Comparison of ENCODE assay signal across 8 cellular contexts in the genomic region with DNA sequence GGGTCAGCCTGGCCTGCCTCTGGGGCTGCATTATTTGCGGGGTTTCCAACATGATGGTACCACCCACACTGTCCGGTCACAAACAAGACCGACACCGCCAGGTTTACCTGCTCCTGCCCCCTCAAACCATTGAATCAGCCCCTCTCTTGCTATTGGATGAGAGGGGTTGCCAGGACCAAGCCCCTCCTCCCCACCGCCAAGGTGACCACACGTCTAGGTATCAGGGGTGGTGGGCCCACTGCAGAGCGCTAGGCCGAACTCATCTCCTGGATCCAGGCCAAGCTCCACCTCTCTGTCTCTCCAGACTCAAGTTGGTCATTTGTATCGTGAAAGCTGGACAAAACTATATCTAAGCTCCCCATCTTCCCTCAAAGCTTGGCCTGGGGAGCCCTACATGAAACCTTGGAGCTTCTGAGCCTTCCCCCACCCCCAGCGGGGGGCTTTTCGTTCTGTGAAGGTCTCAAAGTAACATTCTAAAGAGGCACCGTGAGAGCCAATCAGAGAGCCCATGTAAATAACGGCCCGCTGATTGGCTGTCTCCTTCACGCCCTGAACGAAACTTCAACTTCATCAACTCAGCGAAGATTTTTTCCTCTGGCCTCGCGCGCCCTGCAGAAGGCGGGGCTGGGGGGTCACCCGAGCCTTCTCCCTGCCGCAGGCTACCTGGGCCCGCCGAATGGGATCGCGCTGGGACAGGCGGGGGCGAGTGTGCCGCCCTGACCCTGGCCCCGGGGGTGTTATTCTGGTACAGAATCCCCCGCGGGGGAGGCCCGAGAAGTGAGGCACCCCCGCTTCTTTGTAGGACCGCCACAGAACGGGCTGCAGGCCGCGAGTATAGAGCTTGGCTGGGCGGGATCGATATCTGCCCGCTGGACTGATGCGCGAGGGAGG. TPM values are rescaled to one million over a fixed set of nuclear protein-coding genes. Genes with fewer than 3 reads are reported as not detected.
DNase-seq lines count a peak whose midpoint lies in the region; ATAC-seq and TF ChIP-seq lines count a peak whose summit lies in the region.

No MANE protein-coding gene starts in this region.

- peak overlapping the region; percentile 23; the same call in 1 of the 2 replicates for H3K9ac ChIP-seq in iPS-20b (ENCODE audit: low read depth, low read length)

- TF ChIP-seq CTCF in sigmoid colon (IDR thresholded peaks at IDR 0.05): no peak

- H3K4me3 ChIP-seq in iPS-20b (ENCODE audit: low read length): peak overlapping the region; percentile 53
- peak overlapping the region; percentile 7 to 52 (median 44) for H3K4me3 ChIP-seq in sigmoid colon

- no peaks in the 10 kb centered on the region for H3K36me3 ChIP-seq in iPS-20b (ENCODE audit: insufficient read depth, low read depth, low read length)
- H3K36me3 ChIP-seq in sigmoid colon: no peaks in the 10 kb centered on the region

- TF ChIP-seq POLR2A in sigmoid colon (IDR thresholded peaks at IDR 0.05): no peak

- H3K27ac ChIP-seq in iPS-20b (ENCODE audit: low read length): no peak overlapping the region
- H3K27ac ChIP-seq in sigmoid colon: peak overlapping the region; percentile 33 to 66 (median 61)

- intact Hi-C loops in Right ventricle myocardium inferior (cut with DNase I) (no loop called here), cardiac septum (cut with DNase I) (no loop called here), sigmoid colon (cut with DNase I) (loop anchor here (5.0 kb wide), 1 partner anchor 34 kb away; no protein-coding TSS in a partner anchor)

- no peaks in the 10 kb centered on the region for H3K9me3 ChIP-seq in iPS-20b (ENCODE audit: insufficient read depth, low read depth, low read length)
- H3K9me3 ChIP-seq in sigmoid colon: no peaks in the 10 kb centered on the region

- H3K4me1 ChIP-seq in iPS-20b (ENCODE audit: insufficient read depth, low read length) (peaks cover 25% of the 10 kb centered on the region), sigmoid colon (peaks cover 0 to 36% (median 34%) of the 10 kb centered on the region in 4 donors)

- TF ChIP-seq EP300 in Ishikawa (IDR thresholded peaks at IDR 0.05; ENCODE audit: borderline replicate concordance) (peak; percentile 56; the same call in 1 of the 2 replicates), sigmoid colon (IDR thresholded peaks at IDR 0.05) (no peak)

- DNase-seq in Right ventricle myocardium inferior (ENCODE audit: missing footprints) (no peak), cardiac septum (ENCODE audit: low spot score) (no peak), T1000 (lab: John Stamatoyannopoulos, UW) (peak; percentile 78), T47D (ENCODE audit: low read depth in 1 of 2, low spot score in 1 of 2) (peak; percentile 87 to 89), sigmoid colon (peak; percentile 87), NCI-H187 treated with DMSO at 0.1 percent for 48 hours (lab: John Stamatoyannopoulos, UW) (no peak)

- peak; percentile 66 for ATAC-seq in Right ventricle myocardium inferior

- in situ Hi-C loops in T47D (cut with HindIII; ENCODE audit: low pct_unique_long_range_greater_than_20kb, low sequenced_read_pairs): no loop called here

- TF ChIP-seq RAD21 in Ishikawa (IDR thresholded peaks at IDR 0.05; ENCODE audit: low read depth): no peak; the same call in 1 of the 2 replicates

- WGBS in sigmoid colon, 2 donors: 8 to 9% methylated on average over 44 of the region's 44 CpGs

- H3K27me3 ChIP-seq in iPS-20b (ENCODE audit: insufficient read depth, low read length) (peaks cover 78% of the 10 kb centered on the region), sigmoid colon (peaks cover 18 to 37% (median 19%) of the 10 kb centered on the region in 3 donors)

TF ChIP-seq in Ishikawa, 13 proteins besides CTCF, POLR2A, EP300 and RAD21:
- TF ChIP-seq CEBPB (IDR thresholded peaks at IDR 0.05) (no peak), FOXM1 (IDR thresholded peaks at IDR 0.05; ENCODE audit: borderline replicate concordance, low read depth) (no peak), NFIC (IDR thresholded peaks at IDR 0.05) (peak; percentile 46; the same call in 1 of the 2 replicates), CREB1 (IDR thresholded peaks at IDR 0.05; ENCODE audit: low read depth) (no peak), YY1 (IDR thresholded peaks at IDR 0.05; ENCODE audit: low read depth) (no peak), TEAD4 (IDR thresholded peaks at IDR 0.05) (0 out of 2 replicates have a peak, but pooled peaks have one; percentile 2), EGR1 (IDR thresholded peaks at IDR 0.05) (peak; percentile 80), TCF12 (IDR thresholded peaks at IDR 0.05; ENCODE audit: low read depth) (0 out of 2 replicates have a peak, but pooled peaks have one; percentile 24), ZBTB7A (IDR thresholded peaks at IDR 0.05; ENCODE audit: low read depth) (peak; percentile 86), TAF1 (IDR thresholded peaks at IDR 0.05; ENCODE audit: low read depth) (peak; percentile 31; the same call in 1 of the 2 replicates)
- TF ChIP-seq, protein P1, sequence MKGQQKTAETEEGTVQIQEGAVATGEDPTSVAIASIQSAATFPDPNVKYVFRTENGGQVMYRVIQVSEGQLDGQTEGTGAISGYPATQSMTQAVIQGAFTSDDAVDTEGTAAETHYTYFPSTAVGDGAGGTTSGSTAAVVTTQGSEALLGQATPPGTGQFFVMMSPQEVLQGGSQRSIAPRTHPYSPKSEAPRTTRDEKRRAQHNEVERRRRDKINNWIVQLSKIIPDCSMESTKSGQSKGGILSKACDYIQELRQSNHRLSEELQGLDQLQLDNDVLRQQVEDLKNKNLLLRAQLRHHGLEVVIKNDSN (IDR thresholded peaks at IDR 0.05): no peak
- TF ChIP-seq, protein P2, sequence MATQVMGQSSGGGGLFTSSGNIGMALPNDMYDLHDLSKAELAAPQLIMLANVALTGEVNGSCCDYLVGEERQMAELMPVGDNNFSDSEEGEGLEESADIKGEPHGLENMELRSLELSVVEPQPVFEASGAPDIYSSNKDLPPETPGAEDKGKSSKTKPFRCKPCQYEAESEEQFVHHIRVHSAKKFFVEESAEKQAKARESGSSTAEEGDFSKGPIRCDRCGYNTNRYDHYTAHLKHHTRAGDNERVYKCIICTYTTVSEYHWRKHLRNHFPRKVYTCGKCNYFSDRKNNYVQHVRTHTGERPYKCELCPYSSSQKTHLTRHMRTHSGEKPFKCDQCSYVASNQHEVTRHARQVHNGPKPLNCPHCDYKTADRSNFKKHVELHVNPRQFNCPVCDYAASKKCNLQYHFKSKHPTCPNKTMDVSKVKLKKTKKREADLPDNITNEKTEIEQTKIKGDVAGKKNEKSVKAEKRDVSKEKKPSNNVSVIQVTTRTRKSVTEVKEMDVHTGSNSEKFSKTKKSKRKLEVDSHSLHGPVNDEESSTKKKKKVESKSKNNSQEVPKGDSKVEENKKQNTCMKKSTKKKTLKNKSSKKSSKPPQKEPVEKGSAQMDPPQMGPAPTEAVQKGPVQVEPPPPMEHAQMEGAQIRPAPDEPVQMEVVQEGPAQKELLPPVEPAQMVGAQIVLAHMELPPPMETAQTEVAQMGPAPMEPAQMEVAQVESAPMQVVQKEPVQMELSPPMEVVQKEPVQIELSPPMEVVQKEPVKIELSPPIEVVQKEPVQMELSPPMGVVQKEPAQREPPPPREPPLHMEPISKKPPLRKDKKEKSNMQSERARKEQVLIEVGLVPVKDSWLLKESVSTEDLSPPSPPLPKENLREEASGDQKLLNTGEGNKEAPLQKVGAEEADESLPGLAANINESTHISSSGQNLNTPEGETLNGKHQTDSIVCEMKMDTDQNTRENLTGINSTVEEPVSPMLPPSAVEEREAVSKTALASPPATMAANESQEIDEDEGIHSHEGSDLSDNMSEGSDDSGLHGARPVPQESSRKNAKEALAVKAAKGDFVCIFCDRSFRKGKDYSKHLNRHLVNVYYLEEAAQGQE (IDR thresholded peaks at IDR 0.05; ENCODE audit: low read depth): no peak
- TF ChIP-seq, protein P3, sequence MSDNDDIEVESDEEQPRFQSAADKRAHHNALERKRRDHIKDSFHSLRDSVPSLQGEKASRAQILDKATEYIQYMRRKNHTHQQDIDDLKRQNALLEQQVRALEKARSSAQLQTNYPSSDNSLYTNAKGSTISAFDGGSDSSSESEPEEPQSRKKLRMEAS (IDR thresholded peaks at IDR 0.05): peak; percentile 93

RNA-seq across cellular contexts. Expression of a gene that starts 49.6 kb away (rescaled TPM):
- total RNA-seq in Right ventricle myocardium inferior: not detected
- total RNA-seq in cardiac septum: 0.08 TPM
- total RNA-seq in sigmoid colon: under 1 TPM in 2 of 4 donors, not detected in 2; under 0.01 to 0.28 TPM
- polyA plus RNA-seq in sigmoid colon: under 1 TPM in 1 of 3 donors, not detected in 2; 0.10 TPM

Comparison
In these comparisons a context has a peak if more than half of its experiments do, and no peak if none do; other contexts are left out.
1. DNase-seq: peak in T1000 (single experiment), T47D (2 of 2) and sigmoid colon (single experiment); none in Right ventricle myocardium inferior (single experiment), cardiac septum (single experiment) and NCI-H187 treated with DMSO at 0.1 percent for 48 hours (single experiment).